15 cellular contexts compared by ENCODE assay signal in genomic region chr7:151857412-151857811, GRCh38. TPM values are rescaled to one million over a fixed set of nuclear protein-coding genes. Genes with fewer than 3 reads are reported as not detected.
DNase-seq lines count a peak whose midpoint lies in the region; ATAC-seq and TF ChIP-seq lines count a peak whose summit lies in the region.
"Had no signal": no experiment of that assay in that cellular context is flagged by ENCODE, and none has a peak within 500 bp of the region (broad histone marks: within the 10 kb centered on the region; RNA-seq: fewer than 3 reads in every experiment).

No MANE protein-coding gene starts in this region.

- no peaks in the 10 kb centered on the region for H3K27me3 ChIP-seq in spleen (replicated peaks in 1 of 7)
- H3K27me3 ChIP-seq in A673 (replicated peaks; ENCODE audit: insufficient read depth, low read depth, low read length, poor library complexity): no peaks in the 10 kb centered on the region
- H3K27me3 ChIP-seq: BLaER1 had no signal

- H3K36me3 ChIP-seq in spleen (peaks cover 0 to 15% (median 0%) of the 10 kb centered on the region in 6 donors), A673 (ENCODE audit: insufficient read depth, low read length, poor library complexity, severe bottlenecking) (no peaks in the 10 kb centered on the region)
- H3K36me3 ChIP-seq: BLaER1, SJSA1 had no signal

- H3K9me3 ChIP-seq in spleen (no peaks in the 10 kb centered on the region), A673 (ENCODE audit: low read depth, low read length, poor library complexity, severe bottlenecking) (no peaks in the 10 kb centered on the region)
- H3K9me3 ChIP-seq: BLaER1, SJSA1 had no signal

- H3K4me3 Mint-ChIP-seq in activated CD4-positive, alpha-beta T cell treated with anti-CD3 and anti-CD28 coated beads for 36 hours: no peak overlapping the region
- no peak overlapping the region for H3K4me3 Mint-ChIP-seq in activated CD4-positive, alpha-beta T cell treated with anti-CD3 and anti-CD28 coated beads, Interleukin-2, amount 10 ng/mL, durations not matched to agents 24 days and 14 days
- no peak overlapping the region for H3K4me3 Mint-ChIP-seq in glutamatergic neuron (ENCODE audit: unreplicated experiment)
- H3K4me3 Mint-ChIP-seq: CD8-positive, alpha-beta memory T cell had no signal

- H3K27me3 Mint-ChIP-seq in activated CD4-positive, alpha-beta T cell treated with anti-CD3 and anti-CD28 coated beads for 36 hours: no peaks in the 10 kb centered on the region
- peaks cover 2% of the 10 kb centered on the region for H3K27me3 Mint-ChIP-seq in activated CD4-positive, alpha-beta T cell treated with anti-CD3 and anti-CD28 coated beads, Interleukin-2, amount 10 ng/mL, durations not matched to agents 24 days and 14 days
- H3K27me3 Mint-ChIP-seq in glutamatergic neuron (ENCODE audit: unreplicated experiment): peaks cover 8% of the 10 kb centered on the region

- POLR2A ChIA-PET in activated CD4-positive, alpha-beta T cell treated with anti-CD3 and anti-CD28 coated beads for 36 hours (lab: Charles Lee): no interaction called here
- POLR2A ChIA-PET in A673 (lab: Charles Lee; ENCODE audit: low non-redundant PET): no interaction called here

- peaks cover 16% of the 10 kb centered on the region for H3K4me1 Mint-ChIP-seq in activated CD4-positive, alpha-beta T cell treated with anti-CD3 and anti-CD28 coated beads for 36 hours
- no peaks in the 10 kb centered on the region for H3K4me1 Mint-ChIP-seq in activated CD4-positive, alpha-beta T cell treated with anti-CD3 and anti-CD28 coated beads, Interleukin-2, amount 10 ng/mL, durations not matched to agents 24 days and 14 days
- H3K4me1 Mint-ChIP-seq in glutamatergic neuron (ENCODE audit: low read depth, unreplicated experiment): peaks cover 15% of the 10 kb centered on the region

- H3K9me3 Mint-ChIP-seq in activated CD4-positive, alpha-beta T cell treated with anti-CD3 and anti-CD28 coated beads for 36 hours (ENCODE audit: low read depth): no peaks in the 10 kb centered on the region
- H3K9me3 Mint-ChIP-seq in activated CD4-positive, alpha-beta T cell treated with anti-CD3 and anti-CD28 coated beads, Interleukin-2, amount 10 ng/mL, durations not matched to agents 24 days and 14 days: no peaks in the 10 kb centered on the region
- H3K9me3 Mint-ChIP-seq in glutamatergic neuron (ENCODE audit: unreplicated experiment): peaks cover 3% of the 10 kb centered on the region
- H3K9me3 Mint-ChIP-seq: CD8-positive, alpha-beta memory T cell had no signal

- DNase-seq in activated CD4-positive, alpha-beta T cell treated with anti-CD3 and anti-CD28 coated beads for 36 hours: peak; percentile 20
- DNase-seq in activated CD4-positive, alpha-beta T cell treated with anti-CD3 and anti-CD28 coated beads, Interleukin-2, amount 10 ng/mL, durations not matched to agents 24 days and 14 days: no peak
- DNase-seq in NCI-H2171 treated with DMSO at 0.1 percent for 48 hours (lab: John Stamatoyannopoulos, UW) (peak; percentile 77), glutamatergic neuron (no peak), spleen (peak; percentile 59), A673 (ENCODE audit: low spot score) (no peak), NCI-H128 (lab: John Stamatoyannopoulos, UW; ENCODE audit: unreplicated experiment) (no peak)
- DNase-seq: CD8-positive, alpha-beta memory T cell; GF-D8; OCI-M1 had no signal

- no peak for ATAC-seq in activated CD4-positive, alpha-beta T cell treated with anti-CD3 and anti-CD28 coated beads for 36 hours
- ATAC-seq in GM21360 (IDR thresholded peaks at IDR 0.05; ENCODE audit: unreplicated experiment): no peak

- H3K4me3 ChIP-seq in spleen (no peak overlapping the region), A673 (ENCODE audit: low read depth, low read length, poor library complexity, severe bottlenecking) (no peak overlapping the region)
- H3K4me3 ChIP-seq: BLaER1, SJSA1 had no signal

- no peak for TF ChIP-seq POLR2A in spleen (IDR thresholded peaks at IDR 0.05)

- H3K4me1 ChIP-seq in spleen: peaks cover 0 to 18% (median 1%) of the 10 kb centered on the region in 6 donors
- no peaks in the 10 kb centered on the region for H3K4me1 ChIP-seq in A673 (ENCODE audit: insufficient read depth, low read length, poor library complexity, severe bottlenecking)
- H3K4me1 ChIP-seq: SJSA1 had no signal

- WGBS in spleen, 5 donors: 87 to 93% (median 90%) methylated on average over 12 of the region's 12 CpGs

- no peak for TF ChIP-seq CTCF in glutamatergic neuron (IDR thresholded peaks at IDR 0.05; ENCODE audit: partially characterized antibody, unreplicated experiment)
- no peak for TF ChIP-seq CTCF in spleen (IDR thresholded peaks at IDR 0.05 in 8 of 11, conservative IDR thresholded peaks at IDR 0.05 in 3 of 11)
- no peak for TF ChIP-seq CTCF in A673 (conservative IDR thresholded peaks at IDR 0.05; ENCODE audit: low read depth, low read length)

- H3K36me3 Mint-ChIP-seq in activated CD4-positive, alpha-beta T cell treated with anti-CD3 and anti-CD28 coated beads for 36 hours (ENCODE audit: low read depth): no peaks in the 10 kb centered on the region
- H3K36me3 Mint-ChIP-seq in activated CD4-positive, alpha-beta T cell treated with anti-CD3 and anti-CD28 coated beads, Interleukin-2, amount 10 ng/mL, durations not matched to agents 24 days and 14 days (ENCODE audit: low read depth): no peaks in the 10 kb centered on the region
- no peaks in the 10 kb centered on the region for H3K36me3 Mint-ChIP-seq in glutamatergic neuron (ENCODE audit: unreplicated experiment)

- CTCF ChIA-PET in activated CD4-positive, alpha-beta T cell treated with anti-CD3 and anti-CD28 coated beads for 36 hours (lab: Charles Lee): interaction anchor here (0.6 to 1.6 kb wide), 2 partner anchors 9 to 74 kb away, joined by 3 read pairs; no protein-coding TSS in a partner anchor
- CTCF ChIA-PET in A673 (lab: Charles Lee): no interaction called here

- BruUV-seq in A673 (replicated peaks; lab: Mats Ljungman, UMichigan): no TSS peak

- intact Hi-C loops in activated CD4-positive, alpha-beta T cell treated with anti-CD3 and anti-CD28 coated beads for 36 hours (cut with DNase I, micrococcal nuclease): no loop called here
- intact Hi-C loops in activated CD4-positive, alpha-beta T cell treated with anti-CD3 and anti-CD28 coated beads, Interleukin-2, amount 10 ng/mL, durations not matched to agents 24 days and 14 days (cut with micrococcal nuclease): no loop called here
- intact Hi-C loops in spleen (cut with DNase I; ENCODE audit: low total_unique reads) (no loop called here), A673 (cut with micrococcal nuclease; ENCODE audit: unreplicated experiment) (no loop called here)

- no peak overlapping the region for H3K27ac Mint-ChIP-seq in activated CD4-positive, alpha-beta T cell treated with anti-CD3 and anti-CD28 coated beads for 36 hours
- H3K27ac Mint-ChIP-seq in activated CD4-positive, alpha-beta T cell treated with anti-CD3 and anti-CD28 coated beads, Interleukin-2, amount 10 ng/mL, durations not matched to agents 24 days and 14 days: no peak overlapping the region
- peak overlapping the region; percentile 33 for H3K27ac Mint-ChIP-seq in glutamatergic neuron (ENCODE audit: unreplicated experiment)

- H3K27ac ChIP-seq in spleen (no peak overlapping the region), A673 (ENCODE audit: low read depth, low read length, poor library complexity, severe bottlenecking) (no peak overlapping the region)
- H3K27ac ChIP-seq: 22Rv1, BLaER1, KMS-11, SJSA1 had no signal

RNA-seq across cellular contexts. Expression of gene PRKAG2, which starts 19.5 kb away (rescaled TPM):
- 10 to 100 TPM; 19.6 to 21.5 TPM for total RNA-seq in activated CD4-positive, alpha-beta T cell treated with anti-CD3 and anti-CD28 coated beads for 36 hours
- 14.3 and 15.5 TPM in 2 replicates for total RNA-seq in activated CD4-positive, alpha-beta T cell treated with anti-CD3 and anti-CD28 coated beads, Interleukin-2, amount 10 ng/mL, durations not matched to agents 24 days and 14 days
- total RNA-seq in glutamatergic neuron (ENCODE audit: unreplicated experiment) (24.7 TPM), spleen (10 to 100 TPM; 25.6 to 50.9 (median 41.3) TPM), A673 (2021) (10.3 and 11.6 TPM in 2 replicates)
- polyA plus RNA-seq in spleen: 10 to 100 TPM; 15.8 to 31.4 (median 18.3) TPM

Comparison
In these comparisons a context has a peak if more than half of its experiments do, and no peak if none do; other contexts are left out.
1. DNase-seq: peak in activated CD4-positive, alpha-beta T cell treated with anti-CD3 and anti-CD28 coated beads for 36 hours (single experiment), NCI-H2171 treated with DMSO at 0.1 percent for 48 hours (single experiment) and spleen (single experiment); none in activated CD4-positive, alpha-beta T cell treated with anti-CD3 and anti-CD28 coated beads, Interleukin-2, amount 10 ng/mL, durations not matched to agents 24 days and 14 days (single experiment), glutamatergic neuron (single experiment), A673 (single experiment) and NCI-H128 (single experiment).